ENCODE assay signal across 8 cellular contexts in the genomic region with DNA sequence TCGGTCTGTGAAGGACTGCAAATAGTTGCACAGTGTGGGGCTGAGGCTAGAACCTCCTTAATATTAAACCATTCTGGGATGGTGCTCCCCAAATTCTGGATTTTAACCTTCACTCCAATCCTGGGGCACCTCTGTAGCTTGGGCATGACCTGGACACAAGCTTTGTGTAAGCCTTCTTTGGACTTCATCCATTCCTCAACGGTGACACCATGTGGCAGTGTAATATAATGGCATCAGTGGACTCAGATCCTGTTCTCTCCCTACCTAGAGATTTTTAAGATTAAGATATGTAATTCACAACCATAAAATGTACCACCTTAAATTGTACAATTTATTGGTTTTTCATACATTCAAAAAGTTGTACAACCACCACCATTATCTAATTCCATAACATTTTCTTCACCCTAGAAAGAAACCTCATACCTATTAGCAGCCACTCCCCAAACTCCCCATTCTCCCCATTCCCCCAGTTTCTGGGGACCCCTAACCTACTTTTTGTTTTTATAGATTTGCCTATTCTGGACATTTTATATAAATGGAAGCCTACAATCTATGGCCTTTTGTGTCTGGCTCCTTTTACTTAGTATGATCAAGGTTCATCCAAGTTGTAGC. TPM values are rescaled to one million over a fixed set of nuclear protein-coding genes. Genes with fewer than 3 reads are reported as not detected.
DNase-seq lines count a peak whose midpoint lies in the region; ATAC-seq and TF ChIP-seq lines count a peak whose summit lies in the region.

No MANE protein-coding gene starts in this region.

- H3K36me3 Mint-ChIP-seq in activated naive CD8-positive, alpha-beta T cell = no peaks in the 10 kb centered on the region
- no peaks in the 10 kb centered on the region for H3K36me3 Mint-ChIP-seq in stimulated activated memory B cell treated with anti-CD40 and anti-IgM and Interleukin-4, amounts not matched to agents 10 μg/mL and 1 μg/mL and 100 μg/mL, for 72 hours

- H3K9me3 ChIP-seq in A673 (ENCODE audit: low read depth, low read length, poor library complexity, severe bottlenecking) (no peaks in the 10 kb centered on the region), tibial nerve (no peaks in the 10 kb centered on the region)

- POLR2A ChIA-PET in A673 (lab: Charles Lee; ENCODE audit: low non-redundant PET) = no interaction called here
- POLR2A ChIA-PET in GM10248 (lab: Yijun Ruan, JAX) = no interaction called here

- no peak for ATAC-seq in stimulated activated memory B cell treated with anti-CD40 and anti-IgM and Interleukin-4, amounts not matched to agents 10 μg/mL and 1 μg/mL and 100 μg/mL, for 72 hours

- no peaks in the 10 kb centered on the region for H3K27me3 Mint-ChIP-seq in activated naive CD8-positive, alpha-beta T cell
- H3K27me3 Mint-ChIP-seq in stimulated activated memory B cell treated with anti-CD40 and anti-IgM and Interleukin-4, amounts not matched to agents 10 μg/mL and 1 μg/mL and 100 μg/mL, for 72 hours = no peaks in the 10 kb centered on the region

- H3K4me1 ChIP-seq in A673 (ENCODE audit: insufficient read depth, low read length, poor library complexity, severe bottlenecking) = peaks cover 7% of the 10 kb centered on the region
- peaks cover 0 to 10% (median 7%) of the 10 kb centered on the region in 4 donors for H3K4me1 ChIP-seq in tibial nerve

- H3K27ac ChIP-seq in A673 (ENCODE audit: low read depth, low read length, poor library complexity, severe bottlenecking) = no peak overlapping the region
- no peak overlapping the region for H3K27ac ChIP-seq in tibial nerve

- peaks cover 45% of the 10 kb centered on the region for H3K4me1 Mint-ChIP-seq in activated naive CD8-positive, alpha-beta T cell (ENCODE audit: low read depth)
- H3K4me1 Mint-ChIP-seq in stimulated activated memory B cell treated with anti-CD40 and anti-IgM and Interleukin-4, amounts not matched to agents 10 μg/mL and 1 μg/mL and 100 μg/mL, for 72 hours = peaks cover 45% of the 10 kb centered on the region

- no peak overlapping the region for H3K4me3 Mint-ChIP-seq in activated naive CD8-positive, alpha-beta T cell
- no peak overlapping the region for H3K4me3 Mint-ChIP-seq in stimulated activated memory B cell treated with anti-CD40 and anti-IgM and Interleukin-4, amounts not matched to agents 10 μg/mL and 1 μg/mL and 100 μg/mL, for 72 hours

- TF ChIP-seq POLR2A in tibial nerve (IDR thresholded peaks at IDR 0.05) = no peak

- no peak for TF ChIP-seq EP300 in tibial nerve (IDR thresholded peaks at IDR 0.05)

- H3K27me3 ChIP-seq in A673 (replicated peaks; ENCODE audit: insufficient read depth, low read depth, low read length, poor library complexity) (no peaks in the 10 kb centered on the region), tibial nerve (no peaks in the 10 kb centered on the region)

- peak; percentile 67 for TF ChIP-seq CTCF in A673 (conservative IDR thresholded peaks at IDR 0.05; ENCODE audit: low read depth, low read length)
- peak; percentile 71 for TF ChIP-seq CTCF in GM10248 (IDR thresholded peaks at IDR 0.05; ENCODE audit: control extremely low read depth, extremely low read depth, low read depth, missing control alignments)
- TF ChIP-seq CTCF in tibial nerve (IDR thresholded peaks at IDR 0.05) = peak in 4 of 5 experiments; percentile 31 to 44 (median 35)

- CTCF ChIA-PET in A673 (lab: Charles Lee) = interaction anchor here (0.7 to 1.1 kb wide), 3 partner anchors 256 to 258 kb away, joined by 3 to 5 read pairs (median 4); no protein-coding TSS in a partner anchor
- CTCF ChIA-PET in GM10248 (lab: Yijun Ruan, JAX) = interaction anchor here (0.6 to 3.4 kb wide), 33 partner anchors 8 to 729 kb away, joined by 3 to 22 read pairs (median 4); partner anchors contain the start of genes CD274 and RCL1

- DNase-seq in A673 (ENCODE audit: low spot score) (peak; percentile 61), GM10248 (ENCODE audit: extremely low spot score) (no peak), NCI-H2171 (lab: John Stamatoyannopoulos, UW) (peak; percentile 43), inferior parietal cortex (ENCODE audit: extremely low spot score) (peak; percentile 77), tibial nerve (ENCODE audit: low spot score in 2 of 2) (no peak), NK-92 (lab: John Stamatoyannopoulos, UW; ENCODE audit: unreplicated experiment) (no peak)

- WGBS in tibial nerve, 2 donors = 48 to 50% methylated on average over 2 of the region's 2 CpGs

- no peaks in the 10 kb centered on the region for H3K9me3 Mint-ChIP-seq in activated naive CD8-positive, alpha-beta T cell (ENCODE audit: low read depth)
- no peaks in the 10 kb centered on the region for H3K9me3 Mint-ChIP-seq in stimulated activated memory B cell treated with anti-CD40 and anti-IgM and Interleukin-4, amounts not matched to agents 10 μg/mL and 1 μg/mL and 100 μg/mL, for 72 hours

- no peak overlapping the region for H3K4me3 ChIP-seq in A673 (ENCODE audit: low read depth, low read length, poor library complexity, severe bottlenecking)
- no peak overlapping the region for H3K4me3 ChIP-seq in tibial nerve

- no TSS peak for BruUV-seq in A673 (replicated peaks; lab: Mats Ljungman, UMichigan)

- H3K27ac Mint-ChIP-seq in activated naive CD8-positive, alpha-beta T cell = peak overlapping the region; percentile 46
- no peak overlapping the region for H3K27ac Mint-ChIP-seq in stimulated activated memory B cell treated with anti-CD40 and anti-IgM and Interleukin-4, amounts not matched to agents 10 μg/mL and 1 μg/mL and 100 μg/mL, for 72 hours

- intact Hi-C loops in A673 (cut with micrococcal nuclease; ENCODE audit: unreplicated experiment) = loop anchor here (5.0 kb wide), 1 partner anchor 690 kb away; no protein-coding TSS in a partner anchor

- H3K36me3 ChIP-seq in A673 (ENCODE audit: insufficient read depth, low read length, poor library complexity, severe bottlenecking) (no peaks in the 10 kb centered on the region), tibial nerve (no peaks in the 10 kb centered on the region)

RNA-seq across cellular contexts. Expression of gene PLGRKT, which starts 4.8 kb away (rescaled TPM):
- 30.9 and 38.4 TPM in 2 replicates for total RNA-seq in A673 (2021)
- total RNA-seq in tibial nerve = 10 to 100 TPM in 1 of 4 donors, 1 to 10 TPM in 3; 8.4 to 12.0 (median 9.3) TPM

RNA-seq across cellular contexts. Expression of gene CD274, which starts 7.8 kb away (rescaled TPM):
- 0.33 and 0.62 TPM in 2 replicates for total RNA-seq in A673 (2021)
- total RNA-seq in tibial nerve = 1 to 10 TPM; 2.1 to 4.2 (median 2.5) TPM

Comparison
In these comparisons a context has a peak if more than half of its experiments do, and no peak if none do; other contexts are left out.
1. DNase-seq: peak in A673 (single experiment), NCI-H2171 (single experiment) and inferior parietal cortex (single experiment); none in GM10248 (single experiment), tibial nerve (0 of 2) and NK-92 (single experiment).
2. Peak in every context shown above with its lines, with median percentiles within 50 percentile points of each other: CTCF ChIP-seq.